Comparison of ENCODE assay signal across 17 cellular contexts in the genomic region with DNA sequence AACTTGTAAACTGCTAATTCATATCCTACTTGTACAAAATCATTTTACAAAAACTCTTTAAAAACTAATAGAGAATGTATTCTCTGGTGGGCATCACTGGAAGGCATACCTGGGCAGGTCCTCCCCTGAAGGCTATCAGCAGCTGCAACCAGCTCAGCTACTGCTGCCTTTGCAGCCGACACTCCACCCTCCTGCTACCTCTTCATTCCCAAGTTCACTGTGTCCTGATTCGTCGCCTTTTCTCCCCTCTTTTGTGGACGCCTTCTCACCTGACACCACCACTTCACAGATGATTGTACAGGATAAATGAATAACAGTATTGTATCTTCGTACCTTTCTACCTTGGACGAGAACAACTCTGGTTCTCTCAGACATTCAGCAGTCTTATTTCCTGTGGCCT. TPM values are rescaled to one million over a fixed set of nuclear protein-coding genes. Genes with fewer than 3 reads are reported as not detected.
"Had no signal": no experiment of that assay in that cellular context is flagged by ENCODE, and none has a peak within 500 bp of the region (broad histone marks: within the 10 kb centered on the region; RNA-seq: fewer than 3 reads in every experiment).

No MANE protein-coding gene starts in this region.

- H3K27ac ChIP-seq: left ventricle myocardium inferior, upper lobe of right lung had no signal

- H3K4me3 Mint-ChIP-seq: activated CD4-positive, alpha-beta T cell treated with anti-CD3 and anti-CD28 coated beads, Interleukin-2, amount 10 ng/mL, durations not matched to agents 7 days and 5 days; activated naive CD8-positive, alpha-beta T cell treated with anti-CD3 and anti-CD28 coated beads, Interleukin-2, amount 50 U/mL, for 24 hours; activated T-helper 1 cell treated with anti-CD3 and anti-CD28 coated beads, Interleukin-12 subunit alpha, Interleukin-12 subunit beta, Interleukin-2, Interleukin-4 antibody, amounts not matched to agents 30 ng/mL and 10 ng/mL and 1 ng/mL, durations not matched to agents 14 hours and 24 hours and 36 hours; memory B cell; neural crest cell; stimulated activated naive CD8-positive, alpha-beta T cell treated with anti-CD3 and anti-CD28 coated beads, Interleukin-15, amount 100 ng/mL, for 72 hours had no signal

- H3K9me3 Mint-ChIP-seq: activated CD4-positive, alpha-beta T cell treated with anti-CD3 and anti-CD28 coated beads, Interleukin-2, amount 10 ng/mL, durations not matched to agents 7 days and 5 days; activated naive CD8-positive, alpha-beta T cell treated with anti-CD3 and anti-CD28 coated beads, Interleukin-2, amount 50 U/mL, for 24 hours; activated T-helper 1 cell treated with anti-CD3 and anti-CD28 coated beads, Interleukin-12 subunit alpha, Interleukin-12 subunit beta, Interleukin-2, Interleukin-4 antibody, amounts not matched to agents 30 ng/mL and 10 ng/mL and 1 ng/mL, durations not matched to agents 14 hours and 24 hours and 36 hours; memory B cell; neural crest cell; stimulated activated naive CD8-positive, alpha-beta T cell treated with anti-CD3 and anti-CD28 coated beads, Interleukin-15, amount 100 ng/mL, for 72 hours had no signal

- H3K27ac Mint-ChIP-seq: activated CD4-positive, alpha-beta T cell treated with anti-CD3 and anti-CD28 coated beads, Interleukin-2, amount 10 ng/mL, durations not matched to agents 7 days and 5 days; activated naive CD8-positive, alpha-beta T cell treated with anti-CD3 and anti-CD28 coated beads, Interleukin-2, amount 50 U/mL, for 24 hours; activated T-helper 1 cell treated with anti-CD3 and anti-CD28 coated beads, Interleukin-12 subunit alpha, Interleukin-12 subunit beta, Interleukin-2, Interleukin-4 antibody, amounts not matched to agents 30 ng/mL and 10 ng/mL and 1 ng/mL, durations not matched to agents 14 hours and 24 hours and 36 hours; memory B cell; stimulated activated naive CD8-positive, alpha-beta T cell treated with anti-CD3 and anti-CD28 coated beads, Interleukin-15, amount 100 ng/mL, for 72 hours had no signal

- H3K4me3 ChIP-seq: left ventricle myocardium inferior, upper lobe of right lung had no signal

- FAIRE-seq: endometrium, kidney had no signal

- DNase-seq: activated CD4-positive, alpha-beta T cell treated with anti-CD3 and anti-CD28 coated beads, Interleukin-2, amount 10 ng/mL, durations not matched to agents 7 days and 5 days; activated CD4-positive, CD25-positive, alpha-beta regulatory T cell; activated CD8-positive, alpha-beta memory T cell treated with anti-CD3 and anti-CD28 coated beads, Interleukin-2, amount 50 U/mL, for 48 hours; activated naive CD4-positive, alpha-beta T cell; activated naive CD8-positive, alpha-beta T cell treated with anti-CD3 and anti-CD28 coated beads, Interleukin-2, amount 50 U/mL, for 24 hours; aorta; kidney; left ventricle myocardium inferior; stimulated activated CD4-positive, alpha-beta T cell treated with anti-CD3 and anti-CD28 coated beads, Interleukin-1b, Interleukin-23, amount 100 ng/mL, for 48 hours; stimulated activated naive CD8-positive, alpha-beta T cell treated with anti-CD3 and anti-CD28 coated beads, Interleukin-15, amount 100 ng/mL, for 72 hours; SW 1271; upper lobe of right lung had no signal

- H3K4me1 ChIP-seq: upper lobe of right lung had no signal

- H3K27me3 ChIP-seq: upper lobe of right lung had no signal

- H3K9me3 ChIP-seq: left ventricle myocardium inferior, upper lobe of right lung had no signal

- H3K4me1 Mint-ChIP-seq: memory B cell, neural crest cell had no signal

- ATAC-seq: activated naive CD8-positive, alpha-beta T cell treated with anti-CD3 and anti-CD28 coated beads, Interleukin-2, amount 50 U/mL, for 24 hours; stimulated activated naive CD8-positive, alpha-beta T cell treated with anti-CD3 and anti-CD28 coated beads, Interleukin-15, amount 100 ng/mL, for 72 hours; upper lobe of right lung had no signal

- H3K27me3 Mint-ChIP-seq: activated CD4-positive, alpha-beta T cell treated with anti-CD3 and anti-CD28 coated beads, Interleukin-2, amount 10 ng/mL, durations not matched to agents 7 days and 5 days; activated naive CD8-positive, alpha-beta T cell treated with anti-CD3 and anti-CD28 coated beads, Interleukin-2, amount 50 U/mL, for 24 hours; memory B cell; stimulated activated naive CD8-positive, alpha-beta T cell treated with anti-CD3 and anti-CD28 coated beads, Interleukin-15, amount 100 ng/mL, for 72 hours had no signal

RNA-seq across cellular contexts. Expression of a gene that starts 38.4 kb away (rescaled TPM):
- total RNA-seq: activated CD4-positive, alpha-beta T cell treated with anti-CD3 and anti-CD28 coated beads, Interleukin-2, amount 10 ng/mL, durations not matched to agents 7 days and 5 days; activated T-helper 1 cell treated with anti-CD3 and anti-CD28 coated beads, Interleukin-12 subunit alpha, Interleukin-12 subunit beta, Interleukin-2, Interleukin-4 antibody, amounts not matched to agents 30 ng/mL and 10 ng/mL and 1 ng/mL, durations not matched to agents 14 hours and 24 hours and 36 hours; aorta; left ventricle myocardium inferior; neural crest cell; T-helper 2 cell treated with Interferon-gamma antibody and Interleukin-4, amounts not matched to agents 100 ng/mL and 5 ng/mL, for 36 hours had no signal
